18 cellular contexts compared by ENCODE assay signal in genomic region chr15:39657181-39657580, GRCh38.
"Had no signal": no experiment of that assay in that cellular context is flagged by ENCODE, and none has a peak within 500 bp of the region (broad histone marks: within the 10 kb centered on the region; RNA-seq: fewer than 3 reads in every experiment).

No MANE protein-coding gene starts in this region.

- H3K9me3 ChIP-seq: heart left ventricle, neutrophil, tibial nerve had no signal

- H3K36me3 ChIP-seq: heart left ventricle, neutrophil, tibial nerve had no signal

- H3K4me3 ChIP-seq: heart left ventricle, lung, tibial nerve had no signal

- H3K4me1 ChIP-seq: heart left ventricle, tibial nerve had no signal

- H3K27ac ChIP-seq: heart left ventricle, neutrophil, tibial nerve had no signal

- H3K27me3 ChIP-seq: heart left ventricle, neutrophil, tibial nerve had no signal

- DNase-seq: activated CD4-positive, CD25-positive, alpha-beta regulatory T cell treated with anti-CD3 and anti-CD28 coated beads, Interleukin-2, amount 50 U/mL, for 72 hours; activated naive CD8-positive, alpha-beta T cell treated with anti-CD3 and anti-CD28 coated beads for 36 hours; amygdala; effector memory CD8-positive, alpha-beta T cell; erythroblast; heart left ventricle; immature natural killer cell; left colon; naive thymus-derived CD4-positive, alpha-beta T cell; posterior cingulate gyrus; retina; stimulated activated CD4-positive, alpha-beta T cell treated with anti-CD3 and anti-CD28 coated beads, Interleukin-15, amount 100 ng/mL, for 24 hours; stimulated activated CD4-positive, alpha-beta T cell treated with anti-CD3 and anti-CD28 coated beads, Interleukin-4, amount 100 ng/mL, for 24 hours; stimulated activated naive CD4-positive, alpha-beta T cell; T-helper 9 cell had no signal
